ENCODE assay signal across 5 cellular contexts in genomic region chr11:94350850-94351563, GRCh38. TPM values are rescaled to one million over a fixed set of nuclear protein-coding genes. Genes with fewer than 3 reads are reported as not detected.
"Had no signal": no experiment of that assay in that cellular context is flagged by ENCODE, and none has a peak within 500 bp of the region (broad histone marks: within the 10 kb centered on the region; RNA-seq: fewer than 3 reads in every experiment).

No MANE protein-coding gene starts in this region.

RNA-seq across cellular contexts. Expression of gene IZUMO1R, which starts 46.6 kb away (rescaled TPM):
- total RNA-seq: GM23248, H1, HepG2 had no signal
- polyA plus RNA-seq: GM23248, H1, HepG2, IgD-negative memory B cell had no signal

RNA-seq across cellular contexts. Expression of gene GPR83, which starts 50.2 kb away (rescaled TPM):
- total RNA-seq: GM23248, HFFc6 had no signal
- polyA plus RNA-seq: GM23248 had no signal
